1 cellular context compared by ENCODE assay signal in genomic region chr5:134845852-134846640, GRCh38.
TF ChIP-seq lines count a peak whose summit lies in the region.

TSS of gene C5orf24 (plus strand) at chr5:134845968. CDS start at chr5:134854901, 8,933 bp downstream.

TF ChIP-seq in HepG2, 621 proteins besides CTCF, POLR2A, EP300 and RAD21 (continued from another document and continues in another):
- TF ChIP-seq ZNF687 (CRISPR knock-in tag; IDR thresholded peaks at IDR 0.05) (peak; percentile 99), MYC (CRISPR knock-in tag; IDR thresholded peaks at IDR 0.05; ENCODE audit: borderline replicate concordance) (peak; percentile 90), KMT2B (CRISPR knock-in tag; IDR thresholded peaks at IDR 0.05) (peak; percentile 91), ELF1 (CRISPR knock-in tag; IDR thresholded peaks at IDR 0.05) (peak; percentile 21; the same call in 1 of the 2 replicates), SMYD3 (CRISPR knock-in tag; IDR thresholded peaks at IDR 0.05) (0 out of 2 replicates have a peak, but pooled peaks have one; percentile 48), ZNF691 (CRISPR knock-in tag; IDR thresholded peaks at IDR 0.05; ENCODE audit: borderline replicate concordance, low read depth) (peak; percentile 50; the same call in 1 of the 2 replicates), NR3C1 (CRISPR knock-in tag; IDR thresholded peaks at IDR 0.05) (no peak), RNF219 (CRISPR knock-in tag; IDR thresholded peaks at IDR 0.05) (no peak; the same call in 1 of the 2 replicates), ZFY (CRISPR knock-in tag; IDR thresholded peaks at IDR 0.05) (peak; percentile 98), RERE (CRISPR knock-in tag; IDR thresholded peaks at IDR 0.05; ENCODE audit: low read depth) (peak; percentile 39; the same call in 1 of the 2 replicates), BORCS8-MEF2B (CRISPR knock-in tag; IDR thresholded peaks at IDR 0.05) (peak; percentile 95), ZNF572 (CRISPR knock-in tag; IDR thresholded peaks at IDR 0.05) (no peak), HOXA9 (CRISPR knock-in tag; IDR thresholded peaks at IDR 0.05; ENCODE audit: borderline replicate concordance) (peak; percentile 67), DZIP1 (CRISPR knock-in tag; IDR thresholded peaks at IDR 0.05) (no peak; the same call in 1 of the 2 replicates), ZNF329 (CRISPR knock-in tag; IDR thresholded peaks at IDR 0.05; ENCODE audit: low read depth) (peak; percentile 65; the same call in 1 of the 2 replicates), ZNF136 (CRISPR knock-in tag; IDR thresholded peaks at IDR 0.05; ENCODE audit: low read depth) (0 out of 2 replicates have a peak, but pooled peaks have one; percentile 40), IRX3 (CRISPR knock-in tag; IDR thresholded peaks at IDR 0.05; ENCODE audit: borderline replicate concordance, low read depth) (peak; percentile 78; the same call in 1 of the 2 replicates), ZNF615 (CRISPR knock-in tag; IDR thresholded peaks at IDR 0.05; ENCODE audit: borderline replicate concordance) (0 out of 2 replicates have a peak, but pooled peaks have one; percentile 52), SALL1 (CRISPR knock-in tag; IDR thresholded peaks at IDR 0.05) (peak; percentile 86), MZF1 (CRISPR knock-in tag; IDR thresholded peaks at IDR 0.05; ENCODE audit: borderline replicate concordance) (0 out of 2 replicates have a peak, but pooled peaks have one; percentile 23), HNRNPK (IDR thresholded peaks at IDR 0.05; ENCODE audit: low read depth, low read length, poor library complexity, severe bottlenecking) (peak; percentile 50), ZNF619 (CRISPR knock-in tag; IDR thresholded peaks at IDR 0.05) (no peak)
- TF ChIP-seq, protein P1, sequence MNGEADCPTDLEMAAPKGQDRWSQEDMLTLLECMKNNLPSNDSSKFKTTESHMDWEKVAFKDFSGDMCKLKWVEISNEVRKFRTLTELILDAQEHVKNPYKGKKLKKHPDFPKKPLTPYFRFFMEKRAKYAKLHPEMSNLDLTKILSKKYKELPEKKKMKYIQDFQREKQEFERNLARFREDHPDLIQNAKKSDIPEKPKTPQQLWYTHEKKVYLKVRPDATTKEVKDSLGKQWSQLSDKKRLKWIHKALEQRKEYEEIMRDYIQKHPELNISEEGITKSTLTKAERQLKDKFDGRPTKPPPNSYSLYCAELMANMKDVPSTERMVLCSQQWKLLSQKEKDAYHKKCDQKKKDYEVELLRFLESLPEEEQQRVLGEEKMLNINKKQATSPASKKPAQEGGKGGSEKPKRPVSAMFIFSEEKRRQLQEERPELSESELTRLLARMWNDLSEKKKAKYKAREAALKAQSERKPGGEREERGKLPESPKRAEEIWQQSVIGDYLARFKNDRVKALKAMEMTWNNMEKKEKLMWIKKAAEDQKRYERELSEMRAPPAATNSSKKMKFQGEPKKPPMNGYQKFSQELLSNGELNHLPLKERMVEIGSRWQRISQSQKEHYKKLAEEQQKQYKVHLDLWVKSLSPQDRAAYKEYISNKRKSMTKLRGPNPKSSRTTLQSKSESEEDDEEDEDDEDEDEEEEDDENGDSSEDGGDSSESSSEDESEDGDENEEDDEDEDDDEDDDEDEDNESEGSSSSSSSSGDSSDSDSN (CRISPR knock-in tag; IDR thresholded peaks at IDR 0.05), result peak; percentile 99
- TF ChIP-seq, protein P2, sequence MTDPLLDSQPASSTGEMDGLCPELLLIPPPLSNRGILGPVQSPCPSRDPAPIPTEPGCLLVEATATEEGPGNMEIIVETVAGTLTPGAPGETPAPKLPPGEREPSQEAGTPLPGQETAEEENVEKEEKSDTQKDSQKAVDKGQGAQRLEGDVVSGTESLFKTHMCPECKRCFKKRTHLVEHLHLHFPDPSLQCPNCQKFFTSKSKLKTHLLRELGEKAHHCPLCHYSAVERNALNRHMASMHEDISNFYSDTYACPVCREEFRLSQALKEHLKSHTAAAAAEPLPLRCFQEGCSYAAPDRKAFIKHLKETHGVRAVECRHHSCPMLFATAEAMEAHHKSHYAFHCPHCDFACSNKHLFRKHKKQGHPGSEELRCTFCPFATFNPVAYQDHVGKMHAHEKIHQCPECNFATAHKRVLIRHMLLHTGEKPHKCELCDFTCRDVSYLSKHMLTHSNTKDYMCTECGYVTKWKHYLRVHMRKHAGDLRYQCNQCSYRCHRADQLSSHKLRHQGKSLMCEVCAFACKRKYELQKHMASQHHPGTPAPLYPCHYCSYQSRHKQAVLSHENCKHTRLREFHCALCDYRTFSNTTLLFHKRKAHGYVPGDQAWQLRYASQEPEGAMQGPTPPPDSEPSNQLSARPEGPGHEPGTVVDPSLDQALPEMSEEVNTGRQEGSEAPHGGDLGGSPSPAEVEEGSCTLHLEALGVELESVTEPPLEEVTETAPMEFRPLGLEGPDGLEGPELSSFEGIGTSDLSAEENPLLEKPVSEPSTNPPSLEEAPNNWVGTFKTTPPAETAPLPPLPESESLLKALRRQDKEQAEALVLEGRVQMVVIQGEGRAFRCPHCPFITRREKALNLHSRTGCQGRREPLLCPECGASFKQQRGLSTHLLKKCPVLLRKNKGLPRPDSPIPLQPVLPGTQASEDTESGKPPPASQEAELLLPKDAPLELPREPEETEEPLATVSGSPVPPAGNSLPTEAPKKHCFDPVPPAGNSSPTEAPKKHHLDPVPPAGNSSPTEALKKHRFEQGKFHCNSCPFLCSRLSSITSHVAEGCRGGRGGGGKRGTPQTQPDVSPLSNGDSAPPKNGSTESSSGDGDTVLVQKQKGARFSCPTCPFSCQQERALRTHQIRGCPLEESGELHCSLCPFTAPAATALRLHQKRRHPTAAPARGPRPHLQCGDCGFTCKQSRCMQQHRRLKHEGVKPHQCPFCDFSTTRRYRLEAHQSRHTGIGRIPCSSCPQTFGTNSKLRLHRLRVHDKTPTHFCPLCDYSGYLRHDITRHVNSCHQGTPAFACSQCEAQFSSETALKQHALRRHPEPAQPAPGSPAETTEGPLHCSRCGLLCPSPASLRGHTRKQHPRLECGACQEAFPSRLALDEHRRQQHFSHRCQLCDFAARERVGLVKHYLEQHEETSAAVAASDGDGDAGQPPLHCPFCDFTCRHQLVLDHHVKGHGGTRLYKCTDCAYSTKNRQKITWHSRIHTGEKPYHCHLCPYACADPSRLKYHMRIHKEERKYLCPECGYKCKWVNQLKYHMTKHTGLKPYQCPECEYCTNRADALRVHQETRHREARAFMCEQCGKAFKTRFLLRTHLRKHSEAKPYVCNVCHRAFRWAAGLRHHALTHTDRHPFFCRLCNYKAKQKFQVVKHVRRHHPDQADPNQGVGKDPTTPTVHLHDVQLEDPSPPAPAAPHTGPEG (CRISPR knock-in tag; IDR thresholded peaks at IDR 0.05), result peak; percentile 83; the same call in 1 of the 2 replicates
- TF ChIP-seq, protein P3, sequence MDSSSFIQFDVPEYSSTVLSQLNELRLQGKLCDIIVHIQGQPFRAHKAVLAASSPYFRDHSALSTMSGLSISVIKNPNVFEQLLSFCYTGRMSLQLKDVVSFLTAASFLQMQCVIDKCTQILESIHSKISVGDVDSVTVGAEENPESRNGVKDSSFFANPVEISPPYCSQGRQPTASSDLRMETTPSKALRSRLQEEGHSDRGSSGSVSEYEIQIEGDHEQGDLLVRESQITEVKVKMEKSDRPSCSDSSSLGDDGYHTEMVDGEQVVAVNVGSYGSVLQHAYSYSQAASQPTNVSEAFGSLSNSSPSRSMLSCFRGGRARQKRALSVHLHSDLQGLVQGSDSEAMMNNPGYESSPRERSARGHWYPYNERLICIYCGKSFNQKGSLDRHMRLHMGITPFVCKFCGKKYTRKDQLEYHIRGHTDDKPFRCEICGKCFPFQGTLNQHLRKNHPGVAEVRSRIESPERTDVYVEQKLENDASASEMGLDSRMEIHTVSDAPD (CRISPR knock-in tag; IDR thresholded peaks at IDR 0.05), result 0 out of 2 replicates have a peak, but pooled peaks have one; percentile 28
